In the genomic region with DNA sequence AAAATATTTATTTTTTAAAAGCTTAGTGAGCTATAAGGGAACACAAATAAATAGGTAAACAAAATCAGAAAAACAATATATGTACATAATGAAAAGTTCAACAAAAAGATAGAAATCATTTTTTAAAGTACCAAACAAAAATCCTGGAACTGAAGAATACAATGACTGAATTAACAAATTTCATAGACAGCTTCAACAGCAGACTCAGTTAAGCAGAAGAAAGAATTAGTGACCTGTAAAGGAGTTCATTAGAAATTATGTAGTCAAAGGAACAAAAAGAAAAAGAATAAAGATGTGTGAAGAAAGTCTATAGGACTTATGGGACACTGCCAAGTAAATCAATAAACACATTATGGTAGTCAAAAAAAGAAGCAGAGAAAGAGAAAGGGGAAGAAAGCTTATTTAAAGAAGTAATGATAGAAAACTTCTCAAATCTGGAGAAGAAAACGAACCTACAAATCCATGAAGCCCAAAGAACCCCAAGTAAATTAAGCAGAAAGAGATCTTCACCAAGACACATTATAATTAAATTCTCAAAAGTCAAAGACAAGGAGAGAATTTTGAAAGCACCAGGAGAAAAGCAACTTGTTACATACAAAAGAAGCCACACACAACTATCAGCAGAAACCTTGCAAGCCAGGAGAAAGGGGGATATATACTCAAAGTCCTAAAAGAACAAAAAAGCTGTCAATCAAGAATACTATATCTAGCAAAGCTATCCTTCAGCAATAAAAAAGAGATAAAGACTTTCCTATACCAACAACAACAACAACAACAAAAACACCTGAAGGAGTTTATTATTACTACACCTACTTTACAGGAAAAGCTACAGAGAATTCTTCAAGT, we compare ENCODE assay signal across 19 cellular contexts.
"Had no signal": no experiment of that assay in that cellular context is flagged by ENCODE, and none has a peak within 500 bp of the region (broad histone marks: within the 10 kb centered on the region; RNA-seq: fewer than 3 reads in every experiment).

No MANE protein-coding gene starts in this region.

- H2AFZ ChIP-seq: PC-9 had no signal

- DNase-seq: KBM-7, MV-4-11, NCI-H1048, NCI-H1105, NCI-H1417, NCI-H1436 treated with DMSO at 0.1 percent for 48 hours, NCI-H1694, NCI-H187 treated with DMSO at 0.1 percent for 48 hours, NCI-H2029 treated with DMSO at 0.1 percent for 48 hours, NCI-H2107, NCI-H2227 treated with DMSO at 0.1 percent for 48 hours, NCI-H526 treated with DMSO at 0.1 percent for 48 hours, NCI-H748 treated with DMSO at 0.1 percent for 48 hours, PC-9, Peyer's patch, Right ventricle myocardium superior, SIG-M5 had no signal

- H3K4me1 ChIP-seq: Peyer's patch, SJSA1 had no signal

- H3K36me3 ChIP-seq: Peyer's patch, SJSA1 had no signal

- H3K4me2 ChIP-seq: PC-9 had no signal

- H3K27ac ChIP-seq: PC-9, Peyer's patch, SJSA1, SK-N-MC had no signal

- H3K27me3 ChIP-seq: Peyer's patch, SJSA1 had no signal

- H3K4me3 ChIP-seq: PC-9, Peyer's patch, SJSA1, SK-N-MC had no signal

- H3K9me3 ChIP-seq: SJSA1 had no signal
